In the genomic region with DNA sequence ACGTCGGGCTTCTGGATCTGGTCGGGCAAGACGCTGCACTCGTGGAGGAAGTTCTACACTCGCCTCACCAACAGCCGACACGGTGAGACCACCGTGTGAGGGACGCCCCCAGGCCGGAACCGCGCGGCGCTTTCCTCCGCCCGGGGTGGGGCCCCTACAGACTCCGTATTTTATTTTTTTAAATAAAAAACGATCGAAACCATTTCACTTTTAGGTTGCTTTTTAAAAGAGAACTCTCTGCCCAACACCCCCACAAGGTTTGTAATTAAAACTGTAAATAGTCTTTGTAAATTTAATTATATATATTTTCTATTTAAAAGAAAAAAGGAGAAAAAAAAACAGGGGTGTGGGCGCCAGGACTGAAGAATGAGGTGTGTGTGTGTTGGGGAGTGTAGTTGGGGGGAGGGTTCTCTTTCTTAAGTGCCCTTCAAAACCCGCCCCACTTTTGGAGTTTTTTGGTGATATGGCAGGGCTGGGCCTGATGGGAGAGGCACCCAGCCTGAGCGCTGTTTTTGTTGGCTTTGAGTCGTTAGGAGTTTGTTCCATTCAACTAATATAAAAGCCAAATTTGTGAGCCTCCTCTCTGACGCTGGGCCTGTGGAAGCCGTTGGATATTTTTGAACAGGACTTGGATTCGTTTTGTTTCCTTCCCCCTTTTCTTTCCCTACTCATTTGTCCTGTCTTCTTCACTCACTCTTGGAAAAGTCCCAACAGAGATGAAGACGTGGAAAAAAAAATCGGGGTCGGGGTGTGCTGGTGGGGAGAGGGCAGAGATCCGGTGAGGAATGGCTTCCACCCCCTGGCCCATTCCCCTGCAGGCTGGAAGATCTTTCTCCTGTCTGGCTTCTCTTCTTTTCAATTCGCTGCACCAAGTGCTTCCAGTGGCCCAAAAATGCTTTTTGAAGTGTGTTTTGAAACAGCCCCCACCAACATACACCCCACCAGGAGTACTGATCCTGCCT, we compare ENCODE assay signal across 10 cellular contexts. TPM values are rescaled to one million over a fixed set of nuclear protein-coding genes. Genes with fewer than 3 reads are reported as not detected.
DNase-seq lines count a peak whose midpoint lies in the region; ATAC-seq, FAIRE-seq and TF ChIP-seq lines count a peak whose summit lies in the region.
"Had no signal": no experiment of that assay in that cellular context is flagged by ENCODE, and none has a peak within 500 bp of the region (broad histone marks: within the 10 kb centered on the region; RNA-seq: fewer than 3 reads in every experiment).

No MANE protein-coding gene starts in this region.

- no peaks in the 10 kb centered on the region for H3K27me3 Mint-ChIP-seq in mesothelial cell of epicardium (ENCODE audit: low read depth)

- H3K36me3 Mint-ChIP-seq in mesothelial cell of epicardium: peaks cover 8% of the 10 kb centered on the region

- no peaks in the 10 kb centered on the region for H3K9me1 ChIP-seq in K562 (ENCODE audit: control insufficient read depth, insufficient read depth, low read length)

- CTCF ChIA-PET in K562 (lab: Yijun Ruan, JAX; ENCODE audit: low intra/inter-chr PET ratio): no interaction called here

- POLR2A ChIA-PET in K562 (lab: Yijun Ruan, JAX): no interaction called here

- in situ Hi-C loops in K562 (cut with MboI): no loop called here

- intact Hi-C loops in left ventricle myocardium inferior (cut with micrococcal nuclease): no loop called here
- intact Hi-C loops in Right ventricle myocardium superior (cut with DNase I): no loop called here
- intact Hi-C loops in K562 (cut with micrococcal nuclease): no loop called here
- intact Hi-C loops in aorta (cut with DNase I): loop anchor here (2.0 to 5.0 kb wide), 3 partner anchors 25 to 38 kb away; no protein-coding TSS in a partner anchor
- intact Hi-C loops in sigmoid colon (cut with DNase I): no loop called here

- TF ChIP-seq EP300 in K562 (IDR thresholded peaks at IDR 0.05; ENCODE audit: low read length): no peak
- no peak for TF ChIP-seq EP300 in sigmoid colon (IDR thresholded peaks at IDR 0.05)

- no peak for TF ChIP-seq CTCF in left ventricle myocardium inferior (IDR thresholded peaks at IDR 0.05; ENCODE audit: borderline replicate concordance)
- TF ChIP-seq CTCF in K562 (IDR thresholded peaks at IDR 0.05 in 2 of 3, conservative IDR thresholded peaks at IDR 0.05 in 1 of 3; ENCODE audit: insufficient read depth in 2 of 3, low read depth in 1 of 3, low read length in 3 of 3): no peak
- no peak for TF ChIP-seq CTCF in mesothelial cell of epicardium (IDR thresholded peaks at IDR 0.05; ENCODE audit: unreplicated experiment)
- TF ChIP-seq CTCF in sigmoid colon (IDR thresholded peaks at IDR 0.05): no peak

- DNase-seq in left ventricle myocardium inferior: no peak
- no peak for DNase-seq in Right ventricle myocardium superior
- no peak for DNase-seq in K562 (ENCODE audit: extremely low read depth in 1 of 4, low spot score in 3 of 4)
- no peak for DNase-seq in mesothelial cell of epicardium (ENCODE audit: low spot score in 2 of 2, unreplicated experiment in 2 of 2)
- peak in 1 of 2 donors; percentile 72 for DNase-seq in aorta
- DNase-seq in substantia nigra (lab: John Stamatoyannopoulos, UW): no peak
- no peak for DNase-seq in activated CD4-positive, CD25-positive, alpha-beta regulatory T cell treated with anti-CD3 and anti-CD28 coated beads, Interleukin-2, amount 50 U/mL, for 72 hours
- DNase-seq in sigmoid colon: no peak
- DNase-seq: mucosa of descending colon had no signal

- TF ChIP-seq POLR2A in K562 (conservative IDR thresholded peaks at IDR 0.05) (no peak), sigmoid colon (IDR thresholded peaks at IDR 0.05) (no peak)

- H3K36me3 ChIP-seq in left ventricle myocardium inferior (no peaks in the 10 kb centered on the region), K562 (ENCODE audit: control insufficient read depth, insufficient read depth, low read length) (no peaks in the 10 kb centered on the region), aorta (ENCODE audit: control insufficient read depth in 1 of 2, insufficient read depth in 2 of 2, low read length in 1 of 2) (no peaks in the 10 kb centered on the region), sigmoid colon (no peaks in the 10 kb centered on the region)

- peak overlapping the region; percentile 95 for H3K27ac Mint-ChIP-seq in mesothelial cell of epicardium

- 68% methylated on average over 21 of the region's 32 CpGs for WGBS in K562 (ENCODE audit: insufficient coverage, low coverage, missing lambda C conversion rate)
- 6% methylated on average over 32 of the region's 32 CpGs for WGBS in aorta, 2 donors
- WGBS in sigmoid colon, 2 donors: 33 to 61% methylated on average over 32 of the region's 32 CpGs

- no peaks in the 10 kb centered on the region for H4K20me1 ChIP-seq in K562 (replicated peaks; ENCODE audit: control insufficient read depth, insufficient read depth, low read length)

- H3K4me3 Mint-ChIP-seq in mesothelial cell of epicardium: peak overlapping the region; percentile 85

- H3K4me2 ChIP-seq in K562 (ENCODE audit: insufficient read depth, low read length): no peak overlapping the region

- H3K27ac ChIP-seq in left ventricle myocardium inferior (replicated peaks) (no peak overlapping the region), K562 (ENCODE audit: extremely low read depth, low read depth, low read length) (no peak overlapping the region), aorta (ENCODE audit: low read depth in 1 of 2, low read length in 2 of 2) (peak overlapping the region; percentile 61 to 69), substantia nigra (ENCODE audit: low read depth, low read length, poor library complexity, severe bottlenecking) (no peak overlapping the region), sigmoid colon (peak overlapping the region in 1 of 4 donors; percentile 28)

- no peak for ATAC-seq in Right ventricle myocardium superior (ENCODE audit: poor library complexity)
- no peak for ATAC-seq in K562
- peak; percentile 40 for ATAC-seq in aorta (ENCODE audit: low FRiP score)
- ATAC-seq: mucosa of descending colon had no signal

- no peak overlapping the region for H2AFZ ChIP-seq in K562 (ENCODE audit: low read depth, low read length)

- H3K9me3 Mint-ChIP-seq in mesothelial cell of epicardium: no peaks in the 10 kb centered on the region

- H3K27me3 ChIP-seq in left ventricle myocardium inferior (ENCODE audit: low read depth): peaks cover 26% of the 10 kb centered on the region
- no peaks in the 10 kb centered on the region for H3K27me3 ChIP-seq in K562 (ENCODE audit: control insufficient read depth in 2 of 2, insufficient read depth in 2 of 2, low read length in 2 of 2)
- H3K27me3 ChIP-seq in aorta (ENCODE audit: control insufficient read depth in 1 of 2, insufficient read depth in 2 of 2, low read length in 1 of 2): no peaks in the 10 kb centered on the region
- H3K27me3 ChIP-seq in sigmoid colon: peaks cover 18 to 40% (median 34%) of the 10 kb centered on the region in 3 donors

- no peaks in the 10 kb centered on the region for H3K9me3 ChIP-seq in left ventricle myocardium inferior (replicated peaks)
- no peaks in the 10 kb centered on the region for H3K9me3 ChIP-seq in K562 (replicated peaks; ENCODE audit: control insufficient read depth, insufficient read depth, low read depth, low read length)
- no peaks in the 10 kb centered on the region for H3K9me3 ChIP-seq in aorta (ENCODE audit: control insufficient read depth, low read length)
- H3K9me3 ChIP-seq in sigmoid colon: no peaks in the 10 kb centered on the region
- H3K9me3 ChIP-seq: mucosa of descending colon had no signal

- peak overlapping the region in 1 of 2 experiments; percentile 12; a peak in 1 of 4 replicates for H3K9ac ChIP-seq in K562 (ENCODE audit: insufficient read depth in 1 of 2, low read depth in 2 of 2, low read length in 2 of 2)

- TSS peak; percentile 54 for BruUV-seq in K562 (replicated peaks; lab: Mats Ljungman, UMichigan)

- peak; percentile 23 for FAIRE-seq in K562 (lab: Jason Lieb, UNC)
- FAIRE-seq: H54 had no signal

- peaks cover 67% of the 10 kb centered on the region for H3K4me1 Mint-ChIP-seq in mesothelial cell of epicardium

- H3K4me3 ChIP-seq in left ventricle myocardium inferior (peak overlapping the region; percentile 79), K562 (no peak overlapping the region), aorta (ENCODE audit: low read length in 2 of 2) (peak overlapping the region in 1 of 2 donors; percentile 40), sigmoid colon (peak overlapping the region in 2 of 4 donors; percentile 58 to 69)
- H3K4me3 ChIP-seq: mucosa of descending colon had no signal

- H3K79me2 ChIP-seq in K562 (ENCODE audit: control insufficient read depth, insufficient read depth, low read length): no peaks in the 10 kb centered on the region

- H3K4me1 ChIP-seq in left ventricle myocardium inferior (peaks cover 26% of the 10 kb centered on the region), K562 (replicated peaks in 1 of 2; ENCODE audit: control insufficient read depth in 2 of 2, insufficient read depth in 2 of 2, low read length in 2 of 2) (peaks cover 22 to 29% of the 10 kb centered on the region in 2 experiments; a peak in 4 of 5 replicates), aorta (ENCODE audit: control insufficient read depth in 1 of 2, insufficient read depth in 2 of 2, low read length in 2 of 2) (no peaks in the 10 kb centered on the region), sigmoid colon (peaks cover 0 to 44% (median 20%) of the 10 kb centered on the region in 4 donors)

- no peak for TF ChIP-seq RAD21 in K562 (CRISPR knock-in tag; conservative IDR thresholded peaks at IDR 0.05 in 1 of 2, IDR thresholded peaks at IDR 0.05 in 1 of 2)

RNA-seq across cellular contexts. Expression of gene FZD2, which starts 2.3 kb away (rescaled TPM):
- total RNA-seq in left ventricle myocardium inferior: 4.0 TPM
- 2.6 TPM for total RNA-seq in Right ventricle myocardium superior
- total RNA-seq in K562 (2011; cell fraction: chromatin; rRNA removed; ENCODE audit: low replicate concordance): 1.3 and 4.1 TPM in 2 replicates
- 7.2 and 8.2 TPM in 2 replicates for total RNA-seq in K562 (2011; cell fraction: nucleolus; rRNA removed)
- total RNA-seq in K562 (2011; cell fraction: nucleoplasm; rRNA removed): 2.8 and 3.5 TPM in 2 replicates
- total RNA-seq in K562 (2014; rRNA removed): 1.1 and 1.2 TPM in 2 replicates
- 0.10 and 0.11 TPM in 2 replicates for total RNA-seq in K562 (2014; rRNA removed; fragmentation: Illumina TruSeq; extraction: Trizol)
- 0.68 and 1.1 TPM in 2 replicates for total RNA-seq in K562 (2015; rRNA removed; fragmentation: Illumina TruSeq; extraction: Trizol)
- 3.5 and 3.7 TPM in 2 replicates for total RNA-seq in K562 (2021)
- polyA plus RNA-seq in K562 (2011; rRNA removed): 1.8 and 3.1 TPM in 2 replicates
- polyA plus RNA-seq in K562 (2011; cell fraction: cytosol; rRNA removed): 6.1 and 11.5 TPM in 2 replicates
- 4.8 and 5.5 TPM in 2 replicates for polyA plus RNA-seq in K562 (2011; cell fraction: nucleus; rRNA removed)
- 2.8 and 5.2 TPM in 2 replicates for polyA plus RNA-seq in K562 (2012)
- polyA plus RNA-seq in K562 (2014; fragmentation: Illumina TruSeq; extraction: Trizol): 0.31 and 1.5 TPM in 2 replicates
- under 1 TPM in 1 of 2 experiments, not detected in 1; 0.03 TPM for polyA plus RNA-seq in K562 (2014; fragmentation: Nextera tagmentation; extraction: Ambion mirVana)
- 2.1 and 4.5 TPM in 2 replicates for polyA plus RNA-seq in K562 (2014; rRNA removed)
- polyA minus RNA-seq in K562 (2011; rRNA and poly(A)+ RNA removed): 1.1 and 2.1 TPM in 2 replicates
- 4.9 and 6.1 TPM in 2 replicates for polyA minus RNA-seq in K562 (2011; cell fraction: cytosol; rRNA and poly(A)+ RNA removed)
- polyA minus RNA-seq in K562 (2011; cell fraction: nucleus; rRNA and poly(A)+ RNA removed): 2.3 and 3.8 TPM in 2 replicates
- total RNA-seq in mesothelial cell of epicardium: 82.1 to 88.3 TPM (median 84.4 TPM) in 3 replicates
- total RNA-seq in aorta: 10 to 100 TPM in 1 of 2 donors, 1 to 10 TPM in 1; 7.4 to 22.1 TPM
- polyA plus RNA-seq in aorta: 1 to 10 TPM; 3.9 to 9.8 TPM
- total RNA-seq in sigmoid colon: 1 to 10 TPM; 2.1 to 2.8 (median 2.5) TPM
- 1 to 10 TPM in 2 of 3 donors, under 1 TPM in 1; 0.60 to 1.4 (median 1.2) TPM for polyA plus RNA-seq in sigmoid colon

RNA-seq across cellular contexts. Expression of gene GPATCH8, which starts 56.4 kb away (rescaled TPM):
- total RNA-seq in left ventricle myocardium inferior: 16.6 TPM
- 17.9 TPM for total RNA-seq in Right ventricle myocardium superior
- 35.5 and 88.3 TPM in 2 replicates for total RNA-seq in K562 (2011; cell fraction: chromatin; rRNA removed; ENCODE audit: low replicate concordance)
- 15.8 and 25.9 TPM in 2 replicates for total RNA-seq in K562 (2011; cell fraction: nucleolus; rRNA removed)
- total RNA-seq in K562 (2011; cell fraction: nucleoplasm; rRNA removed): 46.9 and 79.0 TPM in 2 replicates
- 11.6 and 12.5 TPM in 2 replicates for total RNA-seq in K562 (2014; rRNA removed)
- 12.7 and 16.6 TPM in 2 replicates for total RNA-seq in K562 (2014; rRNA removed; fragmentation: Illumina TruSeq; extraction: Trizol)
- total RNA-seq in K562 (2015; rRNA removed; fragmentation: Illumina TruSeq; extraction: Trizol): 12.9 and 14.1 TPM in 2 replicates
- 25.6 and 29.6 TPM in 2 replicates for total RNA-seq in K562 (2021)
- 10.6 and 17.3 TPM in 2 replicates for polyA plus RNA-seq in K562 (2011; rRNA removed)
- polyA plus RNA-seq in K562 (2011; cell fraction: cytosol; rRNA removed): 7.8 and 9.3 TPM in 2 replicates
- 17.6 and 18.6 TPM in 2 replicates for polyA plus RNA-seq in K562 (2011; cell fraction: nucleus; rRNA removed)
- polyA plus RNA-seq in K562 (2012): 14.7 and 15.0 TPM in 2 replicates
- polyA plus RNA-seq in K562 (2014; fragmentation: Illumina TruSeq; extraction: Trizol): 22.2 and 24.8 TPM in 2 replicates
- polyA plus RNA-seq in K562 (2014; fragmentation: Nextera tagmentation; extraction: Ambion mirVana): 10 to 100 TPM; 12.0 to 13.2 TPM
- polyA plus RNA-seq in K562 (2014; rRNA removed): 14.5 and 15.6 TPM in 2 replicates
- 29.9 and 35.0 TPM in 2 replicates for polyA minus RNA-seq in K562 (2011; rRNA and poly(A)+ RNA removed)
- polyA minus RNA-seq in K562 (2011; cell fraction: cytosol; rRNA and poly(A)+ RNA removed): 12.0 and 17.7 TPM in 2 replicates
- 11.8 and 15.6 TPM in 2 replicates for polyA minus RNA-seq in K562 (2011; cell fraction: nucleus; rRNA and poly(A)+ RNA removed)
- total RNA-seq in mesothelial cell of epicardium: 75.6 to 77.1 TPM (median 76.3 TPM) in 3 replicates
- total RNA-seq in aorta: 10 to 100 TPM; 42.7 to 56.5 TPM
- polyA plus RNA-seq in aorta: 10 to 100 TPM in 1 of 2 donors, 1 to 10 TPM in 1; 4.9 to 11.8 TPM
- 10 to 100 TPM; 27.5 to 43.2 (median 34.3) TPM for total RNA-seq in sigmoid colon
- polyA plus RNA-seq in sigmoid colon: 10 to 100 TPM in 1 of 3 donors, 1 to 10 TPM in 2; 4.8 to 18.3 (median 5.5) TPM

Comparison
In these comparisons a context has a peak if more than half of its experiments do, and no peak if none do; other contexts are left out.
1. H3K27ac ChIP-seq: peak in aorta (2 of 2); none in left ventricle myocardium inferior (single experiment), K562 (single experiment) and substantia nigra (single experiment).
2. intact Hi-C loops: an anchor here in aorta (2.0 to 5.0 kb wide); none called in left ventricle myocardium inferior, Right ventricle myocardium superior, K562 and sigmoid colon.